21 cellular contexts compared by ENCODE assay signal in genomic region chr6:162612613-162613012, GRCh38.
A peak's percentile ranks its signal among the peaks of the same experiment; 100 is the strongest.
DNase-seq lines count a peak whose midpoint lies in the region; ATAC-seq, FAIRE-seq and TF ChIP-seq lines count a peak whose summit lies in the region.
"Had no signal": no experiment of that assay in that cellular context is flagged by ENCODE, and none has a peak within 500 bp of the region (broad histone marks: within the 10 kb centered on the region; RNA-seq: fewer than 3 reads in every experiment).

No MANE protein-coding gene starts in this region.

- no peak for TF ChIP-seq CTCF in SK-N-SH (IDR thresholded peaks at IDR 0.05)
- TF ChIP-seq CTCF in C4-2B (conservative IDR thresholded peaks at IDR 0.05) = 0 out of 2 replicates have a peak, but pooled peaks have one; percentile 10
- TF ChIP-seq CTCF in H9 (conservative IDR thresholded peaks at IDR 0.05) = peak; percentile 37; the same call in 2 of the 3 replicates
- TF ChIP-seq CTCF in endodermal cell (conservative IDR thresholded peaks at IDR 0.05) = peak; percentile 59

- no peak for TF ChIP-seq EP300 in SK-N-SH (IDR thresholded peaks at IDR 0.05; ENCODE audit: borderline replicate concordance in 1 of 2, low read depth in 1 of 2, low read length in 1 of 2)

- no peak overlapping the region for H3K4ac ChIP-seq in H9 (ENCODE audit: low read depth, low read length)

- H3K79me2 ChIP-seq in SK-N-SH (ENCODE audit: insufficient read depth) (no peaks in the 10 kb centered on the region), H9 (ENCODE audit: insufficient read depth, low read length) (no peaks in the 10 kb centered on the region)

- H3K9me2 ChIP-seq in SK-N-SH = no peaks in the 10 kb centered on the region

- H3K18ac ChIP-seq in H9 (ENCODE audit: insufficient read length, low read depth, low read length) = no peak overlapping the region

- H2BK15ac ChIP-seq in H9 (ENCODE audit: low read depth, low read length) = no peak overlapping the region

- H3K56ac ChIP-seq in H9 (ENCODE audit: insufficient read length, low read depth, low read length) = no peak overlapping the region

- H3K4me2 ChIP-seq in SK-N-SH (no peak overlapping the region), H9 (ENCODE audit: insufficient read depth, insufficient read length, low read length) (no peak overlapping the region)

- H2AK5ac ChIP-seq in H9 (ENCODE audit: insufficient read length, low read length) = no peak overlapping the region

- H3K27me3 Mint-ChIP-seq in H9 (ENCODE audit: low read depth) = no peaks in the 10 kb centered on the region
- peaks cover 6% of the 10 kb centered on the region for H3K27me3 Mint-ChIP-seq in endodermal cell (ENCODE audit: insufficient read depth)
- H3K27me3 Mint-ChIP-seq: CD4-positive, alpha-beta T cell had no signal

- CTCF ChIA-PET in SK-N-SH (lab: Yijun Ruan, JAX) = no interaction called here

- H3K36me3 Mint-ChIP-seq in H9 (ENCODE audit: insufficient read depth in 1 of 3, low read depth in 3 of 3) = no peaks in the 10 kb centered on the region
- no peaks in the 10 kb centered on the region for H3K36me3 Mint-ChIP-seq in endodermal cell (ENCODE audit: low read depth)

- H3T11ph ChIP-seq in H9 (ENCODE audit: low read length) = no peak overlapping the region

- H4K91ac ChIP-seq in H9 (ENCODE audit: insufficient read length, low read depth, low read length) = no peak overlapping the region

- no peak for ATAC-seq in SK-N-SH treated with all-trans-retinoic acid at 6 μM for 48 hours
- ATAC-seq: K562 had no signal

- DNase-seq in SK-N-SH (peak; percentile 20), H9 (no peak), endodermal cell (no peak), cerebellar cortex (ENCODE audit: low spot score) (no peak), RCC 7860 (ENCODE audit: low spot score) (no peak)
- DNase-seq: CD4-positive, alpha-beta T cell; COR-L47; DMS 273 treated with DMSO at 0.1 percent for 48 hours; DMS79 treated with DMSO at 0.1 percent for 48 hours; HFFc6; MG63; NCI-H1048; NCI-H1417 treated with DMSO at 0.1 percent for 48 hours; NCI-H2029; NCI-H446 treated with DMSO at 0.1 percent for 48 hours; NCI-H526 treated with DMSO at 0.1 percent for 48 hours; Peyer's patch had no signal

- H2BK5ac ChIP-seq in H9 (ENCODE audit: insufficient read length, low read length) = no peak overlapping the region

- FAIRE-seq in RCC 7860 (lab: Jason Lieb, UNC) = no peak
- FAIRE-seq: H54, K562 had no signal

- H3K4me3 Mint-ChIP-seq in H9 (no peak overlapping the region), endodermal cell (no peak overlapping the region)
- H3K4me3 Mint-ChIP-seq: CD4-positive, alpha-beta T cell; HFFc6 had no signal

- no peak overlapping the region for H4K8ac ChIP-seq in H9 (replicated peaks; ENCODE audit: insufficient read length, low read depth, low read length)

- H3K4me3 ChIP-seq in SK-N-SH (ENCODE audit: low read depth in 2 of 2, low read length in 1 of 2) (no peak overlapping the region), endodermal cell (ENCODE audit: low read length) (no peak overlapping the region)
- H3K4me3 ChIP-seq: K562, MG63, Peyer's patch had no signal

- H3K14ac ChIP-seq in H9 (ENCODE audit: insufficient read depth, low read length) = no peak overlapping the region

- H3K79me1 ChIP-seq in H9 (ENCODE audit: insufficient read depth, low read depth, low read length, poor library complexity, severe bottlenecking) = no peaks in the 10 kb centered on the region

- no peaks in the 10 kb centered on the region for H3F3A ChIP-seq in SK-N-SH (replicated peaks; ENCODE audit: insufficient read depth)

- H3K23me2 ChIP-seq in H9 (ENCODE audit: insufficient read length, low read depth, low read length, poor library complexity, severe bottlenecking) = no peaks in the 10 kb centered on the region

- H3K4me1 Mint-ChIP-seq in H9 = no peaks in the 10 kb centered on the region
- H3K4me1 Mint-ChIP-seq in endodermal cell = no peaks in the 10 kb centered on the region

- WGBS in SK-N-SH (ENCODE audit: low lambda C conversion rate) = 55% methylated on average over 4 of the region's 4 CpGs
- WGBS in H9 (ENCODE audit: extremely low coverage, insufficient read length, low lambda C conversion rate) = no CpG with 5 or more reads among the region's 4 CpGs
- 68% methylated on average over 4 of the region's 4 CpGs; no CpG with 5 or more reads in 1 of the 2 experiments for WGBS in endodermal cell (ENCODE audit: insufficient coverage in 1 of 2, insufficient read length in 1 of 2), 2 experiments

- POLR2A ChIA-PET in SK-N-SH (lab: Yijun Ruan, JAX) = no interaction called here

- no peak overlapping the region for H2BK12ac ChIP-seq in H9 (ENCODE audit: insufficient read length, low read depth, low read length)

- no peaks in the 10 kb centered on the region for H3K9me3 ChIP-seq in SK-N-SH
- no peaks in the 10 kb centered on the region for H3K9me3 ChIP-seq in H9 (ENCODE audit: control insufficient read depth, low read depth, low read length)
- no peaks in the 10 kb centered on the region for H3K9me3 ChIP-seq in endodermal cell (ENCODE audit: control insufficient read depth, low read length)
- H3K9me3 ChIP-seq: MG63, Peyer's patch had no signal

- no peak overlapping the region for H2BK20ac ChIP-seq in H9 (ENCODE audit: low read depth, low read length, poor library complexity, severe bottlenecking)

- H2BK120ac ChIP-seq in H9 (ENCODE audit: low read depth, low read length, poor library complexity, severe bottlenecking) = no peak overlapping the region

- H4K20me1 ChIP-seq in SK-N-SH (ENCODE audit: insufficient read depth) (no peaks in the 10 kb centered on the region), H9 (ENCODE audit: control insufficient read depth, insufficient read depth, insufficient read length) (no peaks in the 10 kb centered on the region)

- no peak for TF ChIP-seq RAD21 in SK-N-SH (IDR thresholded peaks at IDR 0.05; ENCODE audit: low read length)

- H3K23ac ChIP-seq in H9 (ENCODE audit: insufficient read length, low read depth, low read length) = no peak overlapping the region

- no peak overlapping the region for H3K27ac Mint-ChIP-seq in H9
- no peak overlapping the region for H3K27ac Mint-ChIP-seq in endodermal cell
- H3K27ac Mint-ChIP-seq: CD4-positive, alpha-beta T cell; HFFc6 had no signal

- H3K9ac ChIP-seq in SK-N-SH (no peak overlapping the region), H9 (ENCODE audit: extremely low read depth, insufficient read length, low read length) (no peak overlapping the region), endodermal cell (ENCODE audit: extremely low read depth, low read length, poor library complexity, severe bottlenecking) (no peak overlapping the region)

- H3K27me3 ChIP-seq in SK-N-SH (ENCODE audit: insufficient read depth) = no peaks in the 10 kb centered on the region
- no peaks in the 10 kb centered on the region for H3K27me3 ChIP-seq in H9 (ENCODE audit: insufficient read depth, low read length)
- peaks cover 11% of the 10 kb centered on the region for H3K27me3 ChIP-seq in endodermal cell (ENCODE audit: control insufficient read depth, insufficient read depth, low read length, poor library complexity, severe bottlenecking)
- H3K27me3 ChIP-seq: MG63, Peyer's patch had no signal

- no peaks in the 10 kb centered on the region for H3K9me3 Mint-ChIP-seq in H9
- no peaks in the 10 kb centered on the region for H3K9me3 Mint-ChIP-seq in endodermal cell
- H3K9me3 Mint-ChIP-seq: CD4-positive, alpha-beta T cell had no signal

- H3K36me3 ChIP-seq in SK-N-SH (replicated peaks in 1 of 2; ENCODE audit: control insufficient read depth in 1 of 2, insufficient read depth in 2 of 2, low read length in 1 of 2) (no peaks in the 10 kb centered on the region), endodermal cell (ENCODE audit: control insufficient read depth, insufficient read depth, low read length) (no peaks in the 10 kb centered on the region)
- H3K36me3 ChIP-seq: MG63, Peyer's patch had no signal

- H3K4me1 ChIP-seq in SK-N-SH (ENCODE audit: control insufficient read depth in 1 of 2, insufficient read depth in 2 of 2, low read depth in 1 of 2, low read length in 1 of 2) = no peaks in the 10 kb centered on the region; a peak in 1 of 4 replicates
- no peaks in the 10 kb centered on the region for H3K4me1 ChIP-seq in H9 (ENCODE audit: insufficient read depth, low read length)
- H3K4me1 ChIP-seq in endodermal cell (ENCODE audit: control insufficient read depth, insufficient read depth, low read length) = no peaks in the 10 kb centered on the region

- no peak overlapping the region for H4K5ac ChIP-seq in H9 (ENCODE audit: insufficient read length, low read depth, low read length)

- H3K27ac ChIP-seq in SK-N-SH (ENCODE audit: low read depth in 2 of 2, low read length in 1 of 2) (no peak overlapping the region), C4-2B (no peak overlapping the region), H9 (ENCODE audit: insufficient read length, low read depth, low read length) (no peak overlapping the region), endodermal cell (ENCODE audit: low read depth, low read length) (no peak overlapping the region)
- H3K27ac ChIP-seq: Peyer's patch had no signal

- H2AFZ ChIP-seq in SK-N-SH (ENCODE audit: low read depth) = no peak overlapping the region
- no peak overlapping the region for H2AFZ ChIP-seq in H9 (ENCODE audit: low read length)

TF ChIP-seq in SK-N-SH, 30 proteins besides CTCF, POLR2A, EP300 and RAD21 (continues in another document):
- TF ChIP-seq MXI1 (IDR thresholded peaks at IDR 0.05; ENCODE audit: low read depth, low read length) = no peak

TF ChIP-seq in SK-N-SH treated with all-trans-retinoic acid at 6 μM for 48 hours, 23 proteins besides CTCF, POLR2A, EP300 and RAD21 (continues in another document):
- TF ChIP-seq CSRNP3 (CRISPR knock-in tag; IDR thresholded peaks at IDR 0.05) (no peak), ZC3H10 (CRISPR knock-in tag; IDR thresholded peaks at IDR 0.05) (no peak), TCF4 (CRISPR knock-in tag; IDR thresholded peaks at IDR 0.05; ENCODE audit: borderline replicate concordance) (no peak), ZNF565 (CRISPR knock-in tag; conservative IDR thresholded peaks at IDR 0.05; ENCODE audit: low read depth) (no peak), ZFP3 (CRISPR knock-in tag; IDR thresholded peaks at IDR 0.05) (no peak), GLIS3 (CRISPR knock-in tag; IDR thresholded peaks at IDR 0.05) (no peak), ISL1 (CRISPR knock-in tag; IDR thresholded peaks at IDR 0.05) (no peak), BACH2 (CRISPR knock-in tag; IDR thresholded peaks at IDR 0.05; ENCODE audit: borderline replicate concordance) (no peak), ZNF8 (CRISPR knock-in tag; IDR thresholded peaks at IDR 0.05) (no peak), ESRRG (CRISPR knock-in tag; IDR thresholded peaks at IDR 0.05) (no peak)
